1 cellular context compared by ENCODE assay signal in the genomic region with DNA sequence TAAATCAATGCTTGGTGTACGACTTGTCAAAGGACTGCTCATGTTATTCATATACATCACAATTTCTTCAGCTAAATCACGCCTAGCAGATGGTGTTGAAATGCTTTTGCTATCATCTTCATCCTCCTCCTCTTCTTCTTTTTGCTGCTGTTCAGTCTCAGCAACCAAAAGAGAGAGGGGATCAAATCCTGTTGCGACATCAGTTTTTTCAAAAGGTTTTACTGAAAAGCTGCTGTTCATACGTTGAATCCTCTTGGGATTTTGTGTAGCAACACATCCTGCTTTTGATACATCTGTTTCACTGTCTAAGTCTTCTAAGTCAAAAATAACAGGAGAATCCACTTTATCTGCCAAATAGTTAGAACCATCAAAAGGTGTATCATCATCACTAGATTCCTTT.
TF ChIP-seq lines count a peak whose summit lies in the region.

No MANE protein-coding gene starts in this region.

TF ChIP-seq in K562, 482 proteins besides CTCF, POLR2A, EP300 and RAD21 (continued from another document):
- TF ChIP-seq, protein P1, sequence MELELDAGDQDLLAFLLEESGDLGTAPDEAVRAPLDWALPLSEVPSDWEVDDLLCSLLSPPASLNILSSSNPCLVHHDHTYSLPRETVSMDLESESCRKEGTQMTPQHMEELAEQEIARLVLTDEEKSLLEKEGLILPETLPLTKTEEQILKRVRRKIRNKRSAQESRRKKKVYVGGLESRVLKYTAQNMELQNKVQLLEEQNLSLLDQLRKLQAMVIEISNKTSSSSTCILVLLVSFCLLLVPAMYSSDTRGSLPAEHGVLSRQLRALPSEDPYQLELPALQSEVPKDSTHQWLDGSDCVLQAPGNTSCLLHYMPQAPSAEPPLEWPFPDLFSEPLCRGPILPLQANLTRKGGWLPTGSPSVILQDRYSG (tag; conservative IDR thresholded peaks at IDR 0.05; ENCODE audit: low read depth): no peak
- no peak for TF ChIP-seq SMAD1 (IDR thresholded peaks at IDR 0.05; ENCODE audit: low read depth, low read length, partially characterized antibody)
- TF ChIP-seq, protein P2, sequence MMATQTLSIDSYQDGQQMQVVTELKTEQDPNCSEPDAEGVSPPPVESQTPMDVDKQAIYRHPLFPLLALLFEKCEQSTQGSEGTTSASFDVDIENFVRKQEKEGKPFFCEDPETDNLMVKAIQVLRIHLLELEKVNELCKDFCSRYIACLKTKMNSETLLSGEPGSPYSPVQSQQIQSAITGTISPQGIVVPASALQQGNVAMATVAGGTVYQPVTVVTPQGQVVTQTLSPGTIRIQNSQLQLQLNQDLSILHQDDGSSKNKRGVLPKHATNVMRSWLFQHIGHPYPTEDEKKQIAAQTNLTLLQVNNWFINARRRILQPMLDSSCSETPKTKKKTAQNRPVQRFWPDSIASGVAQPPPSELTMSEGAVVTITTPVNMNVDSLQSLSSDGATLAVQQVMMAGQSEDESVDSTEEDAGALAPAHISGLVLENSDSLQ (IDR thresholded peaks at IDR 0.05): no peak
- no peak for TF ChIP-seq ZBTB17 (CRISPR knock-in tag; IDR thresholded peaks at IDR 0.05)
- TF ChIP-seq PHB2 (IDR thresholded peaks at IDR 0.05; ENCODE audit: low read depth): no peak
- no peak for TF ChIP-seq KLF13 (tag; IDR thresholded peaks at IDR 0.05; ENCODE audit: borderline replicate concordance, low read depth)
- no peak for TF ChIP-seq ZNF224 (CRISPR knock-in tag; IDR thresholded peaks at IDR 0.05)
- no peak for TF ChIP-seq ETS2 (tag; IDR thresholded peaks at IDR 0.05; ENCODE audit: borderline replicate concordance, poor library complexity, severe bottlenecking)
- TF ChIP-seq SMARCA4 (IDR thresholded peaks at IDR 0.05): no peak
